Comparison of ENCODE assay signal across 25 cellular contexts in genomic region chr1:160171352-160171751, GRCh38. TPM values are rescaled to one million over a fixed set of nuclear protein-coding genes. Genes with fewer than 3 reads are reported as not detected.
DNase-seq lines count a peak whose midpoint lies in the region; ATAC-seq, FAIRE-seq and TF ChIP-seq lines count a peak whose summit lies in the region.
"Had no signal": no experiment of that assay in that cellular context is flagged by ENCODE, and none has a peak within 500 bp of the region (broad histone marks: within the 10 kb centered on the region; RNA-seq: fewer than 3 reads in every experiment).

No MANE protein-coding gene starts in this region.

- intact Hi-C loops in PC-3 (cut with micrococcal nuclease): no loop called here
- intact Hi-C loops in sigmoid colon (cut with DNase I): no loop called here

- POLR2A ChIA-PET in PC-3 (lab: Charles Lee; ENCODE audit: unreplicated experiment): no interaction called here

- H3K79me2 ChIP-seq in GM23248 (ENCODE audit: insufficient read depth) (no peaks in the 10 kb centered on the region), PC-3 (ENCODE audit: low read length) (no peaks in the 10 kb centered on the region)

- H3K9ac ChIP-seq in GM23248: no peak overlapping the region
- H3K9ac ChIP-seq in PC-3 (ENCODE audit: low read length): no peak overlapping the region

- H4K20me1 ChIP-seq in GM23248 (ENCODE audit: insufficient read depth) (no peaks in the 10 kb centered on the region), PC-3 (ENCODE audit: low read length) (no peaks in the 10 kb centered on the region)

- in situ Hi-C loops in GM23248 (cut with MboI): no loop called here

- FAIRE-seq in frontal cortex (lab: Jason Lieb, UNC): no peak
- FAIRE-seq: GM18507, HepG2 had no signal

- H3K27ac ChIP-seq in GM23248 (no peak overlapping the region), PC-3 (ENCODE audit: low read length) (no peak overlapping the region), sigmoid colon (no peak overlapping the region)
- H3K27ac ChIP-seq: spleen, testis had no signal

- H3F3A ChIP-seq in GM23248 (ENCODE audit: insufficient read depth): no peaks in the 10 kb centered on the region
- no peaks in the 10 kb centered on the region for H3F3A ChIP-seq in PC-3 (ENCODE audit: low read length, unreplicated experiment)

- H3K9me2 ChIP-seq in GM23248 (ENCODE audit: insufficient read depth) (no peaks in the 10 kb centered on the region), PC-3 (replicated peaks; ENCODE audit: low read length) (no peaks in the 10 kb centered on the region)

- no peak for TF ChIP-seq POLR2A in sigmoid colon (IDR thresholded peaks at IDR 0.05)

- DNase-seq in GM23248 (peak; percentile 80), PC-3 (peak; percentile 27), fibroblast of mammary gland (ENCODE audit: low read depth) (peak; percentile 13), sigmoid colon (peak; percentile 4), frontal cortex (ENCODE audit: low spot score in 2 of 2) (no peak), epidermal melanocyte (ENCODE audit: insufficient read length, low spot score) (no peak), NCI-H2081 (lab: John Stamatoyannopoulos, UW) (no peak)
- DNase-seq: activated effector memory CD4-positive, alpha-beta T cell treated with Interleukin-2 at 50 U/mL for 16 hours; amniotic stem cell; C1 segment of cervical spinal cord; cerebellar nuclear complex; effector memory CD8-positive, alpha-beta T cell; foreskin melanocyte; naive B cell; NCI-H187; NCI-H446 treated with DMSO at 0.1 percent for 48 hours; Right ventricle myocardium superior; spleen; T-helper 2 cell; testis had no signal

- WGBS in GM23248 (ENCODE audit: low coverage in 1 of 2, low lambda C conversion rate in 2 of 2, missing lambda C conversion rate in 2 of 2), 2 experiments: 65 to 67% methylated on average over 4 of the region's 4 CpGs
- 88 to 91% methylated on average over 4 of the region's 4 CpGs for WGBS in sigmoid colon, 2 donors

- CTCF ChIA-PET in PC-3 (lab: Charles Lee): no interaction called here

- H3K36me3 ChIP-seq in GM23248 (ENCODE audit: low read depth) (no peaks in the 10 kb centered on the region), PC-3 (ENCODE audit: low read depth, low read length) (no peaks in the 10 kb centered on the region), sigmoid colon (no peaks in the 10 kb centered on the region)
- H3K36me3 ChIP-seq: spleen had no signal

- H2AFZ ChIP-seq in GM23248: no peak overlapping the region
- no peak overlapping the region for H2AFZ ChIP-seq in PC-3 (ENCODE audit: low read length)

- H3K4me2 ChIP-seq in GM23248 (ENCODE audit: unreplicated experiment) (peak overlapping the region; percentile 38), PC-3 (ENCODE audit: low read length) (no peak overlapping the region)

- H3K4me1 ChIP-seq in GM23248 (ENCODE audit: insufficient read depth) (peaks cover 8% of the 10 kb centered on the region), PC-3 (ENCODE audit: insufficient read depth, low read length) (peaks cover 11% of the 10 kb centered on the region), sigmoid colon (no peaks in the 10 kb centered on the region)

- no peak overlapping the region for H3K4me3 ChIP-seq in GM23248
- no peak overlapping the region for H3K4me3 ChIP-seq in PC-3 (ENCODE audit: low read length)
- H3K4me3 ChIP-seq in fibroblast of mammary gland (ENCODE audit: control insufficient read depth, low read depth, low read length): no peak overlapping the region
- no peak overlapping the region for H3K4me3 ChIP-seq in sigmoid colon
- H3K4me3 ChIP-seq: spleen, testis had no signal

- TF ChIP-seq EP300 in sigmoid colon (IDR thresholded peaks at IDR 0.05): no peak

- no peak for ATAC-seq in PC-3
- ATAC-seq: effector memory CD8-positive, alpha-beta T cell; HCT116; HepG2 had no signal

- H3K27me3 ChIP-seq in GM23248 (replicated peaks; ENCODE audit: insufficient read depth): no peaks in the 10 kb centered on the region
- no peaks in the 10 kb centered on the region for H3K27me3 ChIP-seq in PC-3 (ENCODE audit: low read length)
- H3K27me3 ChIP-seq in sigmoid colon: no peaks in the 10 kb centered on the region
- H3K27me3 ChIP-seq: spleen, testis had no signal

- TF ChIP-seq CTCF in PC-3 (conservative IDR thresholded peaks at IDR 0.05; ENCODE audit: low read depth, low read length): no peak
- TF ChIP-seq CTCF in fibroblast of mammary gland (conservative IDR thresholded peaks at IDR 0.05; ENCODE audit: control insufficient read depth, insufficient read depth, low read depth, low read length): no peak
- TF ChIP-seq CTCF in sigmoid colon (IDR thresholded peaks at IDR 0.05): no peak

- BruUV-seq in PC-3 (replicated peaks; lab: Mats Ljungman, UMichigan): no TSS peak

- H3K9me3 ChIP-seq in GM23248 (ENCODE audit: low read depth) (no peaks in the 10 kb centered on the region), PC-3 (ENCODE audit: low read length) (no peaks in the 10 kb centered on the region), sigmoid colon (no peaks in the 10 kb centered on the region)
- H3K9me3 ChIP-seq: spleen, testis had no signal

RNA-seq across cellular contexts. Expression of gene CASQ1, which starts 19.0 kb away (rescaled TPM):
- total RNA-seq in GM23248 (2014; rRNA removed; shearing (Covaris generic)): 0.11 and 0.51 TPM in 2 replicates
- polyA plus RNA-seq in GM23248 (2016; fragmentation: Nextera tagmentation; extraction: Ambion mirVana) (0.10 TPM in 1 of 2 replicates, not detected in the other), sigmoid colon (under 1 TPM in 2 of 3 donors, not detected in 1; 0.28 to 0.60 TPM)
- total RNA-seq in PC-3 (2014; rRNA removed) (0.12 TPM in 1 of 2 replicates, not detected in the other), sigmoid colon (1 to 10 TPM in 3 of 4 donors, under 1 TPM in 1; 0.66 to 9.4 (median 2.4) TPM), frontal cortex (4.9 TPM)
- total RNA-seq: lung microvascular endothelial cell had no signal

RNA-seq across cellular contexts. Expression of gene ATP1A4, which starts 19.9 kb away (rescaled TPM):
- total RNA-seq in GM23248 (2014; rRNA removed; shearing (Covaris generic)): not detected in 2 replicates
- polyA plus RNA-seq in GM23248 (2016; fragmentation: Nextera tagmentation; extraction: Ambion mirVana) (not detected in 2 replicates), sigmoid colon (under 1 TPM in 1 of 3 donors, not detected in 2; 0.22 TPM)
- total RNA-seq in PC-3 (2014; rRNA removed) (0.04 TPM in 1 of 2 replicates, not detected in the other), sigmoid colon (1 to 10 TPM in 1 of 4 donors, under 1 TPM in 1, not detected in 2; 0.27 to 3.0 TPM), frontal cortex (not detected)
- total RNA-seq: HepG2, lung microvascular endothelial cell, posterior vena cava had no signal
- polyA plus RNA-seq: HepG2 had no signal

RNA-seq across cellular contexts. Expression of gene PEA15, which starts 33.8 kb away (rescaled TPM):
- 368 and 415 TPM in 2 replicates for total RNA-seq in GM23248 (2014; rRNA removed; shearing (Covaris generic))
- 638 and 651 TPM in 2 replicates for polyA plus RNA-seq in GM23248 (2016; fragmentation: Nextera tagmentation; extraction: Ambion mirVana)
- 90.3 and 128 TPM in 2 replicates for total RNA-seq in PC-3 (2014; rRNA removed)
- total RNA-seq in sigmoid colon: 100 to 1,000 TPM in 1 of 4 donors, 10 to 100 TPM in 3; 65.7 to 126 (median 88.8) TPM
- 100 to 1,000 TPM in 2 of 3 donors, 10 to 100 TPM in 1; 42.5 to 113 (median 109) TPM for polyA plus RNA-seq in sigmoid colon
- total RNA-seq in frontal cortex: 84.4 TPM

RNA-seq across cellular contexts. Expression of gene ATP1A2, which starts 55.8 kb away (rescaled TPM):
- 0.11 and 0.13 TPM in 2 replicates for total RNA-seq in GM23248 (2014; rRNA removed; shearing (Covaris generic))
- polyA plus RNA-seq in GM23248 (2016; fragmentation: Nextera tagmentation; extraction: Ambion mirVana) (0.14 and 0.30 TPM in 2 replicates), sigmoid colon (1 to 10 TPM in 2 of 3 donors, under 1 TPM in 1; 0.92 to 5.7 (median 1.8) TPM)
- total RNA-seq in PC-3 (2014; rRNA removed) (not detected in 2 replicates), sigmoid colon (100 to 1,000 TPM in 2 of 4 donors, 10 to 100 TPM in 2; 60.7 to 153 (median 102) TPM), frontal cortex (45.7 TPM)
- total RNA-seq: HepG2, lung microvascular endothelial cell had no signal

Comparison
In these comparisons a context has a peak if more than half of its experiments do, and no peak if none do; other contexts are left out.
1. DNase-seq: peak in GM23248 (single experiment), PC-3 (single experiment), fibroblast of mammary gland (single experiment) and sigmoid colon (single experiment); none in frontal cortex (0 of 2), epidermal melanocyte (single experiment) and NCI-H2081 (0 of 2).